ENCODE assay signal across 8 cellular contexts in the genomic region with DNA sequence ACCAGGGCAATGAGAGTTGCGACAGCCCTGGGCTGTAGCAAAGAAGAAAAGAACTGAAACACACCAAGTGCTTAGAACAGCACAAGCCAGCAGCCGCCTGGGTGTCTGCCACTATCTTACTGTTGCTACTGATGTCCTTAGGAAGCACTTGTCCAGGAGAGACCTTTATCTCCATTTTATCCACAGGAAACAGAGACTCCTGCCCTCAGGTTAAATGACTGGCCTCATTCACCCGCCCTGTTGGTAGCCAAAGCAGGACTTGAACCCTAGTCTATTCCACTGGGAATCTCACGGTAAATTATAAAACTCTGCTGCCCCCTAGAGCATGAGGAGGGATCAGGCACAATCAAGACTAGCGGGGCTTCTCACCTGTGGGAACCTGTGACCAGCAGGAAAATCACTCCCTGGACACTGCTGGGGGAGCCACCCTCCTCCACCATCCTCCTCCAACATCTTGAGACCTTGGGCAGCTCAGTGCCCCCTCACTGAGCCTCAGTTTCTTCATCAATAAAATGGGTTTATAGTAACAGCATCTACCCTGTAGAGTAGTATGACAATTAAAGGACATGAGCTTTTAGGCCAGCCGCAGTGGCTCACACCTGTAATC. TPM values are rescaled to one million over a fixed set of nuclear protein-coding genes. Genes with fewer than 3 reads are reported as not detected.
DNase-seq lines count a peak whose midpoint lies in the region; ATAC-seq and TF ChIP-seq lines count a peak whose summit lies in the region.
"Had no signal": no experiment of that assay in that cellular context is flagged by ENCODE, and none has a peak within 500 bp of the region (broad histone marks: within the 10 kb centered on the region; RNA-seq: fewer than 3 reads in every experiment).

No MANE protein-coding gene starts in this region.

- DNase-seq in GDM1 (lab: John Stamatoyannopoulos, UW) (peak; percentile 52), SK-N-SH (peak; percentile 82), endothelial cell (ENCODE audit: low spot score) (peak; percentile 47), neural crest cell (ENCODE audit: low read depth, low spot score) (peak; percentile 20), AG08396 (ENCODE audit: low spot score) (no peak)
- DNase-seq in Jurkat, Clone E6-1 (ENCODE audit: low read depth, low spot score) = peak; percentile 37

- TF ChIP-seq CTCF in SK-N-SH (IDR thresholded peaks at IDR 0.05) = peak; percentile 73
- TF ChIP-seq CTCF in endothelial cell (IDR thresholded peaks at IDR 0.05; ENCODE audit: unreplicated experiment) = peak; percentile 62
- TF ChIP-seq CTCF in neural crest cell (conservative IDR thresholded peaks at IDR 0.05) = peak; percentile 77

- no peak overlapping the region for H3K9ac ChIP-seq in SK-N-SH

- no peak overlapping the region for H3K4me3 Mint-ChIP-seq in endothelial cell (ENCODE audit: unreplicated experiment)
- H3K4me3 Mint-ChIP-seq in neural crest cell = no peak overlapping the region
- H3K4me3 Mint-ChIP-seq: T-helper 1 cell treated with Interleukin-12 subunit alpha and Interleukin-12 subunit beta and Interleukin-4 antibody, amounts not matched to agents 30 μg/mL and 1 μg/mL, for 36 hours had no signal

- no peak for ATAC-seq in GM19328 (IDR thresholded peaks at IDR 0.05; ENCODE audit: unreplicated experiment)

- no peak overlapping the region for H3K27ac ChIP-seq in SK-N-SH (ENCODE audit: low read depth in 2 of 2, low read length in 1 of 2)

- no peaks in the 10 kb centered on the region for H4K20me1 ChIP-seq in SK-N-SH (ENCODE audit: insufficient read depth)

- no peaks in the 10 kb centered on the region for H3K79me2 ChIP-seq in SK-N-SH (ENCODE audit: insufficient read depth)

- 49% methylated on average over 6 of the region's 6 CpGs for WGBS in SK-N-SH (ENCODE audit: low lambda C conversion rate)

- no peaks in the 10 kb centered on the region for H3K36me3 ChIP-seq in SK-N-SH (replicated peaks in 1 of 2; ENCODE audit: control insufficient read depth in 1 of 2, insufficient read depth in 2 of 2, low read length in 1 of 2)

- H3K9me3 Mint-ChIP-seq in endothelial cell (ENCODE audit: unreplicated experiment) (no peaks in the 10 kb centered on the region), neural crest cell (no peaks in the 10 kb centered on the region)
- H3K9me3 Mint-ChIP-seq: T-helper 1 cell treated with Interleukin-12 subunit alpha and Interleukin-12 subunit beta and Interleukin-4 antibody, amounts not matched to agents 30 μg/mL and 1 μg/mL, for 36 hours had no signal

- peaks cover 3% of the 10 kb centered on the region for H3K27me3 Mint-ChIP-seq in endothelial cell (ENCODE audit: unreplicated experiment)
- H3K27me3 Mint-ChIP-seq in neural crest cell (ENCODE audit: low read depth) = no peaks in the 10 kb centered on the region

- no peaks in the 10 kb centered on the region for H3K36me3 Mint-ChIP-seq in endothelial cell (ENCODE audit: low read depth, unreplicated experiment)
- H3K36me3 Mint-ChIP-seq in neural crest cell (ENCODE audit: low read depth) = no peaks in the 10 kb centered on the region

- H3K4me2 ChIP-seq in SK-N-SH = no peak overlapping the region

- CTCF ChIA-PET in SK-N-SH (lab: Yijun Ruan, JAX) = interaction anchor here (0.5 to 7.3 kb wide), 46 partner anchors 9 to 423 kb away, joined by 3 to 96 read pairs (median 4); a partner anchor contains a TSS

- H3K27ac Mint-ChIP-seq in endothelial cell (ENCODE audit: unreplicated experiment) (peak overlapping the region; percentile 54), neural crest cell (ENCODE audit: unreplicated experiment) (no peak overlapping the region)
- H3K27ac Mint-ChIP-seq: T-helper 1 cell treated with Interleukin-12 subunit alpha and Interleukin-12 subunit beta and Interleukin-4 antibody, amounts not matched to agents 30 μg/mL and 1 μg/mL, for 36 hours had no signal

- H3K4me3 ChIP-seq in Jurkat, Clone E6-1 (ENCODE audit: low read length) = no peak overlapping the region
- no peak overlapping the region; a peak in 1 of 4 replicates for H3K4me3 ChIP-seq in SK-N-SH (ENCODE audit: low read depth in 2 of 2, low read length in 1 of 2)

- H3K9me3 ChIP-seq in SK-N-SH = no peaks in the 10 kb centered on the region

- no peaks in the 10 kb centered on the region for H3K9me2 ChIP-seq in SK-N-SH

- peaks cover 0 to 6% of the 10 kb centered on the region in 2 experiments; a peak in 1 of 4 replicates for H3K4me1 ChIP-seq in SK-N-SH (ENCODE audit: control insufficient read depth in 1 of 2, insufficient read depth in 2 of 2, low read depth in 1 of 2, low read length in 1 of 2)

- H3K4me1 Mint-ChIP-seq in endothelial cell (ENCODE audit: unreplicated experiment) (peaks cover 29% of the 10 kb centered on the region), neural crest cell (peaks cover 21% of the 10 kb centered on the region)

- no peaks in the 10 kb centered on the region for H3F3A ChIP-seq in SK-N-SH (replicated peaks; ENCODE audit: insufficient read depth)

- POLR2A ChIA-PET in SK-N-SH (lab: Yijun Ruan, JAX) = no interaction called here

- no peaks in the 10 kb centered on the region for H3K27me3 ChIP-seq in SK-N-SH (ENCODE audit: insufficient read depth)

- H2AFZ ChIP-seq in SK-N-SH (ENCODE audit: low read depth) = peak overlapping the region; percentile 30; the same call in 1 of the 2 replicates

- peak; percentile 83 for TF ChIP-seq RAD21 in SK-N-SH (IDR thresholded peaks at IDR 0.05; ENCODE audit: low read length)

- TF ChIP-seq EP300 in SK-N-SH (IDR thresholded peaks at IDR 0.05; ENCODE audit: borderline replicate concordance in 1 of 2, low read depth in 1 of 2, low read length in 1 of 2) = no peak

TF ChIP-seq in SK-N-SH, 30 proteins besides CTCF, POLR2A, EP300 and RAD21:
- TF ChIP-seq, protein P1, sequence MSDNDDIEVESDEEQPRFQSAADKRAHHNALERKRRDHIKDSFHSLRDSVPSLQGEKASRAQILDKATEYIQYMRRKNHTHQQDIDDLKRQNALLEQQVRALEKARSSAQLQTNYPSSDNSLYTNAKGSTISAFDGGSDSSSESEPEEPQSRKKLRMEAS (IDR thresholded peaks at IDR 0.05; ENCODE audit: low read depth) = no peak
- TF ChIP-seq SMC3 (IDR thresholded peaks at IDR 0.05; ENCODE audit: low read depth, low read length) = peak; percentile 56

RNA-seq across cellular contexts. Expression of a gene that starts 20.5 kb away (rescaled TPM):
- polyA plus RNA-seq in Jurkat, Clone E6-1 (2012; ENCODE audit: insufficient read depth, insufficient read length) = 65.8 TPM
- polyA plus RNA-seq in SK-N-SH (2012; rRNA removed) = 0.19 and 0.39 TPM in 2 replicates
- polyA plus RNA-seq in SK-N-SH (2012; cell fraction: cytosol; rRNA removed) = 0.19 and 0.28 TPM in 2 replicates
- 0.13 and 0.18 TPM in 2 replicates for polyA plus RNA-seq in SK-N-SH (2012; cell fraction: nucleus; rRNA removed)
- total RNA-seq in endothelial cell (ENCODE audit: unreplicated experiment) (3.9 TPM), neural crest cell (0.65 and 0.93 TPM in 2 replicates)
